ENCODE assay signal across 20 cellular contexts in genomic region chr5:139839416-139839815, GRCh38. TPM values are rescaled to one million over a fixed set of nuclear protein-coding genes. Genes with fewer than 3 reads are reported as not detected.
"Had no signal": no experiment of that assay in that cellular context is flagged by ENCODE, and none has a peak within 500 bp of the region (broad histone marks: within the 10 kb centered on the region; RNA-seq: fewer than 3 reads in every experiment).

No MANE protein-coding gene starts in this region.

- ATAC-seq: foreskin keratinocyte; left cardiac atrium; naive thymus-derived CD4-positive, alpha-beta T cell had no signal

- H3K9me3 ChIP-seq: left ventricle myocardium inferior, right atrium auricular region had no signal

- FAIRE-seq: endothelial cell of umbilical vein, keratinocyte, small intestine, urothelium cell line had no signal

- H3K36me3 ChIP-seq: left ventricle myocardium inferior, right atrium auricular region had no signal

- H3K4me1 ChIP-seq: foreskin keratinocyte, right atrium auricular region had no signal

- DNase-seq: effector CD4-positive, alpha-beta T cell; endodermal cell; erythroblast; foreskin keratinocyte; immature natural killer cell; left cardiac atrium; left ventricle myocardium inferior; mesenchymal stem cell; naive thymus-derived CD4-positive, alpha-beta T cell; small intestine; stimulated activated CD4-positive, alpha-beta T cell treated with anti-CD3 and anti-CD28 coated beads, Interleukin-2, amount 100 ng/mL, for 48 hours; stimulated activated naive CD4-positive, alpha-beta T cell treated with Interleukin-2 at 50 U/mL for 16 hours; trophoblast cell had no signal

- H3K4me3 ChIP-seq: coronary artery, left ventricle myocardium inferior, lung, right atrium auricular region had no signal

- H3K27ac ChIP-seq: coronary artery, foreskin keratinocyte, left ventricle myocardium inferior, right atrium auricular region had no signal

RNA-seq across cellular contexts. Expression of gene PSD2, which starts 43.8 kb away (rescaled TPM):
- total RNA-seq: dermis microvascular lymphatic vessel endothelial cell, endothelial cell of umbilical vein, foreskin keratinocyte, left ventricle myocardium inferior had no signal
- polyA plus RNA-seq: endothelial cell of umbilical vein; foreskin keratinocyte; keratinocyte; naive thymus-derived CD4-positive, alpha-beta T cell had no signal
